ENCODE assay signal across 12 cellular contexts in genomic region chr5:133698646-133699526, GRCh38.
DNase-seq lines count a peak whose midpoint lies in the region; ATAC-seq and TF ChIP-seq lines count a peak whose summit lies in the region.
"Had no signal": no experiment of that assay in that cellular context is flagged by ENCODE, and none has a peak within 500 bp of the region (broad histone marks: within the 10 kb centered on the region; RNA-seq: fewer than 3 reads in every experiment).

No MANE protein-coding gene starts in this region.

- DNase-seq in coronary artery (ENCODE audit: low spot score) (peak; percentile 19), breast epithelium (ENCODE audit: low spot score in 2 of 2) (no peak), EL (no peak), T1000 (lab: John Stamatoyannopoulos, UW) (no peak)
- DNase-seq: NCI-H2107, transverse colon had no signal

- no peaks in the 10 kb centered on the region for H3K4me1 ChIP-seq in breast epithelium
- H3K4me1 ChIP-seq: transverse colon had no signal

- H3K27ac ChIP-seq in coronary artery (no peak overlapping the region), breast epithelium (no peak overlapping the region)
- H3K27ac ChIP-seq: skin epidermis, transverse colon had no signal

- no peaks in the 10 kb centered on the region for H3K27me3 ChIP-seq in breast epithelium
- H3K27me3 ChIP-seq: transverse colon had no signal

- no peaks in the 10 kb centered on the region for H3K9me3 ChIP-seq in breast epithelium
- H3K9me3 ChIP-seq: transverse colon had no signal

- TF ChIP-seq CTCF in coronary artery (IDR thresholded peaks at IDR 0.05) (no peak), breast epithelium (IDR thresholded peaks at IDR 0.05) (no peak)

- H3K36me3 ChIP-seq in breast epithelium, result no peaks in the 10 kb centered on the region
- H3K36me3 ChIP-seq: transverse colon had no signal

- ATAC-seq in GM18499 (IDR thresholded peaks at IDR 0.05; ENCODE audit: insufficient read depth, unreplicated experiment) (peak; percentile 76), GM18907 (IDR thresholded peaks at IDR 0.05; ENCODE audit: unreplicated experiment) (peak; percentile 51), HG02642 (IDR thresholded peaks at IDR 0.05; ENCODE audit: poor library complexity, unreplicated experiment) (peak; percentile 56), GM21390 (IDR thresholded peaks at IDR 0.05; ENCODE audit: unreplicated experiment) (no peak)
- ATAC-seq: HCT116 had no signal

- H3K4me3 ChIP-seq in coronary artery, result no peak overlapping the region
- no peak overlapping the region for H3K4me3 ChIP-seq in breast epithelium
- H3K4me3 ChIP-seq: skin epidermis, transverse colon had no signal

- TF ChIP-seq POLR2A in breast epithelium (IDR thresholded peaks at IDR 0.05), result no peak

- intact Hi-C loops in breast epithelium (cut with DNase I; ENCODE audit: low total_unique reads), result no loop called here
